In the genomic region with DNA sequence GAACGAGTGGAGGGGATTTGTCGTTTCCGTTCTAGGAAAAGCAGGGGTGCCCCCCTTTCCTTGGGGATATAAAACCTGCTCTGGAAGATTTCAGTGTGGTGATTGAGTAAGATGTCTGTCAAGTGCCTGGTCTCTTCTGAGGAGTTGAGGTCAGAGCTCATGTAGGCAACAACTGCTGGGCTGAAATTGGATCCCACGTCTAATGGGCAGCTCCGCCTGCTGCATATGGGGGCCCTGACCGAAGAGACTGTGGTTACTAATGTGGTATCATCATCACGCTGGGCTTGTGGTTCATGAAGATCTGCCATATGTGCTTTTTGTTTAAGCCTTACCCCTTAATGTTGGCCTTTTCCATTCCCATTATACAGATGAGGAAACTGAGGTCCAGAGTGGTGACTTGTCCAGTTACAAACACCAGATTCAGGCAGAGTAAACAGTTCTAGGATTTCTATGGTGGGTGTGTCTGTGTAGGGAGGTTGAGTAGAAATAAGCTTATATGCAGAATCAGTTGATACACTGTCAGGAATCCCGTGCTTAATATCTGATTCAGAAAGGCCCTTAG, we compare ENCODE assay signal across 7 cellular contexts. TPM values are rescaled to one million over a fixed set of nuclear protein-coding genes. Genes with fewer than 3 reads are reported as not detected.
A peak's percentile ranks its signal among the peaks of the same experiment; 100 is the strongest.
DNase-seq lines count a peak whose midpoint lies in the region; ATAC-seq lines count a peak whose summit lies in the region.

No MANE protein-coding gene starts in this region.

- H3K4me3 ChIP-seq in adipocyte (ENCODE audit: low read length), result peak overlapping the region; percentile 94
- peak overlapping the region; percentile 97 for H3K4me3 ChIP-seq in iPS-18c (ENCODE audit: insufficient read depth, low read depth, low read length)

- ATAC-seq in GM18511 (IDR thresholded peaks at IDR 0.05; ENCODE audit: unreplicated experiment) (peak; percentile 7), HG02981 (IDR thresholded peaks at IDR 0.05; ENCODE audit: unreplicated experiment) (no peak), GM21825 (IDR thresholded peaks at IDR 0.05; ENCODE audit: unreplicated experiment) (no peak)
- ATAC-seq in stimulated activated naive CD8-positive, alpha-beta T cell treated with anti-CD3 and anti-CD28 coated beads, Interleukin-15, amount 100 ng/mL, for 72 hours, result no peak

- peak overlapping the region; percentile 95 for H3K9ac ChIP-seq in adipocyte (ENCODE audit: low read length)

- no peaks in the 10 kb centered on the region for H3K27me3 ChIP-seq in adipocyte (replicated peaks; ENCODE audit: control insufficient read depth, insufficient read depth, low read length)

- H3K4me1 ChIP-seq in adipocyte (ENCODE audit: control insufficient read depth, insufficient read depth, low read length), result peaks cover 38% of the 10 kb centered on the region

- no peaks in the 10 kb centered on the region for H3K9me3 ChIP-seq in adipocyte (ENCODE audit: control insufficient read depth, low read length)
- H3K9me3 ChIP-seq in iPS-18c (ENCODE audit: control insufficient read depth, insufficient read depth, low read length), result no peaks in the 10 kb centered on the region

- peak; percentile 22 for DNase-seq in HT-29 (ENCODE audit: low spot score)
- DNase-seq in adipocyte (ENCODE audit: low read depth), result peak; percentile 86
- DNase-seq in stimulated activated naive CD8-positive, alpha-beta T cell treated with anti-CD3 and anti-CD28 coated beads, Interleukin-15, amount 100 ng/mL, for 72 hours, result no peak

- no peaks in the 10 kb centered on the region for H3K27me3 Mint-ChIP-seq in stimulated activated naive CD8-positive, alpha-beta T cell treated with anti-CD3 and anti-CD28 coated beads, Interleukin-15, amount 100 ng/mL, for 72 hours

- peaks cover 22% of the 10 kb centered on the region for H3K36me3 ChIP-seq in adipocyte (ENCODE audit: control insufficient read depth, insufficient read depth, low read length, severe bottlenecking)

- peak overlapping the region; percentile 98 to 99 for H3K27ac Mint-ChIP-seq in stimulated activated naive CD8-positive, alpha-beta T cell treated with anti-CD3 and anti-CD28 coated beads, Interleukin-15, amount 100 ng/mL, for 72 hours

- no peaks in the 10 kb centered on the region for H3K9me3 Mint-ChIP-seq in stimulated activated naive CD8-positive, alpha-beta T cell treated with anti-CD3 and anti-CD28 coated beads, Interleukin-15, amount 100 ng/mL, for 72 hours

- peaks cover 72% of the 10 kb centered on the region for H3K4me1 Mint-ChIP-seq in stimulated activated naive CD8-positive, alpha-beta T cell treated with anti-CD3 and anti-CD28 coated beads, Interleukin-15, amount 100 ng/mL, for 72 hours

- H3K4me3 Mint-ChIP-seq in stimulated activated naive CD8-positive, alpha-beta T cell treated with anti-CD3 and anti-CD28 coated beads, Interleukin-15, amount 100 ng/mL, for 72 hours, result peak overlapping the region; percentile 96 to 99

RNA-seq across cellular contexts. Expression of a gene that starts 0.6 kb away (rescaled TPM):
- total RNA-seq in HT-29 (2014; rRNA removed; shearing (Covaris generic)), result 22.1 and 26.1 TPM in 2 replicates

RNA-seq across cellular contexts. Expression of a gene that starts 7.8 kb away (rescaled TPM):
- 12.2 and 15.2 TPM in 2 replicates for total RNA-seq in HT-29 (2014; rRNA removed; shearing (Covaris generic))

RNA-seq across cellular contexts. Expression of a gene that starts 23.3 kb away (rescaled TPM):
- total RNA-seq in HT-29 (2014; rRNA removed; shearing (Covaris generic)), result 57.5 and 69.0 TPM in 2 replicates

RNA-seq across cellular contexts. Expression of a gene that starts 33.5 kb away (rescaled TPM):
- total RNA-seq in HT-29 (2014; rRNA removed; shearing (Covaris generic)), result 0.94 and 1.1 TPM in 2 replicates

Comparison
In these comparisons a context has a peak if more than half of its experiments do, and no peak if none do; other contexts are left out.
1. DNase-seq: peak in HT-29 (single experiment) and adipocyte (single experiment); none in stimulated activated naive CD8-positive, alpha-beta T cell treated with anti-CD3 and anti-CD28 coated beads, Interleukin-15, amount 100 ng/mL, for 72 hours (0 of 2).